ENCODE assay signal across 28 cellular contexts in the genomic region with DNA sequence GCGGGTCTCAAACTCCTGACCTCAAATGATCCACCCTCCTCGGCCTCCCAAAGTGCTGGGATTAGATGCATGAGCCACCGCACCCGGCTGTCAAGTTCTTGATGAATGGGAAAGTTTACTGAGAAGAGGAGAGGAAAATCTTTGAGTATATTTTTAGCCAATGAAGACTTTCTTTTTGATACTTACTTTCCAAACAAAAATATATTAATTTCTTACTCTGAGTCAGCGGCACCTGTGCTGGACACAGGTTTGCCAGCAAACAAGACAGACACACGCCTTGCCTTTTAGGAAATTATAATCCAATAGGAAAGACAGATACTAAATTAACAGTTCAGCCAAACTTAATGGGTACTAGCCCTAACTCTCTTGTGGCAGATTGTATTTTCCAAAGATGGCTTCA.
"Had no signal": no experiment of that assay in that cellular context is flagged by ENCODE, and none has a peak within 500 bp of the region (broad histone marks: within the 10 kb centered on the region; RNA-seq: fewer than 3 reads in every experiment).

No MANE protein-coding gene starts in this region.

- H3K27ac ChIP-seq: epithelial cell of prostate, esophagus squamous epithelium, gastrocnemius medialis, heart right ventricle, left lung, lower lobe of right lung had no signal

- H3K4me3 Mint-ChIP-seq: dendritic cell treated with granulocyte-macrophage colony-stimulating factor and Interleukin-4, amounts not matched to agents 40 ng/mL and 50 ng/mL, for 4 days; effector memory CD8-positive, alpha-beta T cell; endodermal cell; mesothelial cell of epicardium; naive thymus-derived CD8-positive, alpha-beta T cell had no signal

- H3K9me3 ChIP-seq: esophagus squamous epithelium, gastrocnemius medialis, left lung, lower lobe of right lung, mucosa of descending colon had no signal

- ATAC-seq: effector memory CD8-positive, alpha-beta T cell; esophagus mucosa; gastrocnemius medialis; heart right ventricle; left cardiac atrium; left lung; left ventricle myocardium superior; lower lobe of right lung; mucosa of descending colon; naive thymus-derived CD8-positive, alpha-beta T cell had no signal

- FAIRE-seq: endometrium, islet of Langerhans, keratinocyte had no signal

- DNase-seq: cortex of kidney; effector CD8-positive, alpha-beta T cell; effector memory CD8-positive, alpha-beta T cell; endodermal cell; erythroblast; esophagus squamous epithelium; foreskin fibroblast; foreskin melanocyte; gastrocnemius medialis; glutamatergic neuron; head of caudate nucleus; heart right ventricle; hippocampal formation; left cardiac atrium; left lung; left ventricle myocardium superior; lower lobe of right lung; mesenchymal stem cell; mucosa of descending colon; naive B cell; naive thymus-derived CD8-positive, alpha-beta T cell had no signal

- H3K4me1 ChIP-seq: gastrocnemius medialis, heart right ventricle, left lung, lower lobe of right lung had no signal

- H3K4me3 ChIP-seq: esophagus squamous epithelium, gastrocnemius medialis, heart right ventricle, left lung, lower lobe of right lung, mucosa of descending colon had no signal

- H3K36me3 Mint-ChIP-seq: mesothelial cell of epicardium had no signal

- H3K27me3 ChIP-seq: esophagus squamous epithelium, gastrocnemius medialis, heart right ventricle, left lung had no signal

- H3K36me3 ChIP-seq: esophagus squamous epithelium, gastrocnemius medialis, heart right ventricle, left lung, lower lobe of right lung had no signal

- H3K27ac Mint-ChIP-seq: dendritic cell treated with granulocyte-macrophage colony-stimulating factor and Interleukin-4, amounts not matched to agents 40 ng/mL and 50 ng/mL, for 4 days; effector memory CD8-positive, alpha-beta T cell; endodermal cell; mesothelial cell of epicardium; naive thymus-derived CD8-positive, alpha-beta T cell had no signal

- H3K9me3 Mint-ChIP-seq: effector memory CD8-positive, alpha-beta T cell; endodermal cell had no signal
